Comparison of ENCODE assay signal across 2 cellular contexts in genomic region chr4:8897768-8898167, GRCh38.
TF ChIP-seq lines count a peak whose summit lies in the region.

No MANE protein-coding gene starts in this region.

TF ChIP-seq in HCT116, 20 proteins besides CTCF, POLR2A, EP300 and RAD21:
- no peak for TF ChIP-seq ZNF274 (IDR thresholded peaks at IDR 0.05; ENCODE audit: low read depth, low read length)
- TF ChIP-seq POLR2AphosphoS5 (IDR thresholded peaks at IDR 0.05; ENCODE audit: low read depth, low read length) = no peak
- TF ChIP-seq ZFX (IDR thresholded peaks at IDR 0.05) = no peak
- no peak for TF ChIP-seq CEBPB (IDR thresholded peaks at IDR 0.05; ENCODE audit: low read depth)
- no peak for TF ChIP-seq ZBTB33 (IDR thresholded peaks at IDR 0.05; ENCODE audit: extremely low read depth, insufficient replicate concordance, low read length)
- TF ChIP-seq SRF (IDR thresholded peaks at IDR 0.05; ENCODE audit: low read depth) = no peak
- TF ChIP-seq FOSL1 (IDR thresholded peaks at IDR 0.05; ENCODE audit: low read depth) = no peak
- TF ChIP-seq EZH2phosphoT487 (IDR thresholded peaks at IDR 0.05; ENCODE audit: borderline replicate concordance) = no peak
- TF ChIP-seq TCF7L2 (IDR thresholded peaks at IDR 0.05; ENCODE audit: borderline replicate concordance, extremely low read depth, insufficient read depth, insufficient read length) = no peak
- no peak for TF ChIP-seq CBX3 (IDR thresholded peaks at IDR 0.05; ENCODE audit: low read depth)
- no peak for TF ChIP-seq ELF1 (IDR thresholded peaks at IDR 0.05; ENCODE audit: borderline replicate concordance, low read depth)
- TF ChIP-seq REST (IDR thresholded peaks at IDR 0.05; ENCODE audit: low read depth) = no peak
- TF ChIP-seq EGR1 (IDR thresholded peaks at IDR 0.05; ENCODE audit: low read depth) = no peak
- TF ChIP-seq YY1 (IDR thresholded peaks at IDR 0.05; ENCODE audit: extremely low read depth, insufficient replicate concordance, low read depth, low read length) = no peak
- TF ChIP-seq ATF3 (IDR thresholded peaks at IDR 0.05) = no peak
- no peak for TF ChIP-seq SIN3A (IDR thresholded peaks at IDR 0.05; ENCODE audit: low read depth)

TF ChIP-seq in H1, 55 proteins besides CTCF, POLR2A, EP300 and RAD21:
- TF ChIP-seq SP1 (IDR thresholded peaks at IDR 0.05; ENCODE audit: low read depth, low read length) (no peak), TAF1 (IDR thresholded peaks at IDR 0.05; ENCODE audit: low read depth, low read length) (no peak), YY1 (IDR thresholded peaks at IDR 0.05; ENCODE audit: low read depth, low read length) (no peak), USF2 (IDR thresholded peaks at IDR 0.05; ENCODE audit: low read length) (no peak), SP2 (IDR thresholded peaks at IDR 0.05; ENCODE audit: low read length) (no peak), SIRT6 (IDR thresholded peaks at IDR 0.05; ENCODE audit: low read length) (no peak), RBBP5 (IDR thresholded peaks at IDR 0.05; ENCODE audit: borderline replicate concordance, low read depth, low read length) (no peak), CHD2 (IDR thresholded peaks at IDR 0.05; ENCODE audit: low read length) (no peak), HDAC6 (IDR thresholded peaks at IDR 0.05; ENCODE audit: low read depth, low read length) (no peak), TCF12 (IDR thresholded peaks at IDR 0.05; ENCODE audit: low read depth, low read length) (no peak), CHD1 (IDR thresholded peaks at IDR 0.05; ENCODE audit: low read depth, low read length) (no peak), RNF2 (IDR thresholded peaks at IDR 0.05; ENCODE audit: borderline replicate concordance, low read depth, low read length, missing control alignments, poor library complexity, severe bottlenecking) (no peak), FOSL1 (IDR thresholded peaks at IDR 0.05; ENCODE audit: insufficient read depth, low read depth, low read length) (no peak), KDM1A (IDR thresholded peaks at IDR 0.05; ENCODE audit: borderline replicate concordance, low read length) (no peak), ASH2L (IDR thresholded peaks at IDR 0.05; ENCODE audit: low read length) (no peak), SIN3A (conservative IDR thresholded peaks at IDR 0.05 in 1 of 2, IDR thresholded peaks at IDR 0.05 in 1 of 2; ENCODE audit: low read depth in 1 of 2, low read length in 2 of 2) (no peak), HDAC2 (IDR thresholded peaks at IDR 0.05; ENCODE audit: borderline replicate concordance in 1 of 2, low read depth in 2 of 2, low read length in 2 of 2) (no peak), TEAD4 (IDR thresholded peaks at IDR 0.05; ENCODE audit: low read depth, low read length) (no peak), KDM4A (IDR thresholded peaks at IDR 0.05; ENCODE audit: low read depth, low read length, severe bottlenecking) (no peak), KDM5A (IDR thresholded peaks at IDR 0.05; ENCODE audit: low read length) (no peak)
